In genomic region chr20:3510110-3510509, GRCh38 we compare ENCODE assay signal across 17 cellular contexts. TPM values are rescaled to one million over a fixed set of nuclear protein-coding genes. Genes with fewer than 3 reads are reported as not detected.
DNase-seq lines count a peak whose midpoint lies in the region; ATAC-seq and TF ChIP-seq lines count a peak whose summit lies in the region.
"Had no signal": no experiment of that assay in that cellular context is flagged by ENCODE, and none has a peak within 500 bp of the region (broad histone marks: within the 10 kb centered on the region; RNA-seq: fewer than 3 reads in every experiment).

No MANE protein-coding gene starts in this region.

- POLR2A ChIA-PET in WTC11 (lab: Charles Lee): no interaction called here

- CTCF ChIA-PET in WTC11 (lab: Charles Lee): no interaction called here

- H3K4me1 Mint-ChIP-seq in WTC11: no peaks in the 10 kb centered on the region
- H3K4me1 Mint-ChIP-seq: GM23338 had no signal

- ATAC-seq in WTC11 (no peak), left colon (peak; percentile 73), GM18868 (IDR thresholded peaks at IDR 0.05; ENCODE audit: unreplicated experiment) (no peak)
- ATAC-seq: GM23338, HCT116, PC-3 had no signal

- H3K9me3 Mint-ChIP-seq in WTC11: peaks cover 3% of the 10 kb centered on the region; the same call in 1 of the 2 replicates
- H3K9me3 Mint-ChIP-seq: GM23338 had no signal

- intact Hi-C loops in left colon (cut with DNase I, micrococcal nuclease): no loop called here

- no peaks in the 10 kb centered on the region for H3K36me3 Mint-ChIP-seq in WTC11

- no peak overlapping the region for H3K4me3 Mint-ChIP-seq in WTC11
- H3K4me3 Mint-ChIP-seq: CD4-positive, alpha-beta memory T cell; GM23338 had no signal

- no peak for TF ChIP-seq CTCF in WTC11 (IDR thresholded peaks at IDR 0.05)

- H3K27ac Mint-ChIP-seq in WTC11: no peak overlapping the region
- H3K27ac Mint-ChIP-seq: CD4-positive, alpha-beta memory T cell; GM23338 had no signal

- DNase-seq in DMS53 (lab: John Stamatoyannopoulos, UW): peak; percentile 5
- no peak for DNase-seq in DMS53 treated with DMSO at 0.1 percent for 48 hours (lab: John Stamatoyannopoulos, UW; ENCODE audit: unreplicated experiment)
- no peak for DNase-seq in WTC11 (ENCODE audit: low spot score)
- no peak for DNase-seq in left colon
- peak; percentile 10 for DNase-seq in retina
- no peak for DNase-seq in NCI-H2081 (lab: John Stamatoyannopoulos, UW)
- no peak for DNase-seq in hypothalamus (lab: John Stamatoyannopoulos, UW)
- DNase-seq: 8988T; Calu3; CD4-positive, alpha-beta memory T cell; DMS79 treated with DMSO at 0.1 percent for 48 hours; NCI-H1417 treated with DMSO at 0.1 percent for 48 hours; NCI-H748 treated with DMSO at 0.1 percent for 48 hours; PC-3 had no signal

- no peaks in the 10 kb centered on the region for H3K27me3 Mint-ChIP-seq in WTC11 (ENCODE audit: low read depth)
- H3K27me3 Mint-ChIP-seq: CD4-positive, alpha-beta memory T cell had no signal

TF ChIP-seq in WTC11, 78 proteins besides CTCF, POLR2A, EP300 and RAD21:
- TF ChIP-seq ESRRA (CRISPR knock-in tag; IDR thresholded peaks at IDR 0.05; ENCODE audit: borderline replicate concordance): no peak
- TF ChIP-seq GABPB1 (CRISPR knock-in tag; IDR thresholded peaks at IDR 0.05): peak; percentile 97

RNA-seq across cellular contexts. Expression of gene ATRN, which starts 39.3 kb away (rescaled TPM):
- total RNA-seq in WTC11 (2021) (19.2 to 19.9 TPM (median 19.9 TPM) in 3 replicates), left colon (10 to 100 TPM; 22.6 to 23.1 TPM)

Comparison
In these comparisons a context has a peak if more than half of its experiments do, and no peak if none do; other contexts are left out.
1. DNase-seq: peak in DMS53 (single experiment) and retina (single experiment); none in DMS53 treated with DMSO at 0.1 percent for 48 hours (single experiment), WTC11 (single experiment), left colon (0 of 2), NCI-H2081 (0 of 2) and hypothalamus (0 of 51).